Comparison of ENCODE assay signal across 25 cellular contexts in genomic region chr7:93985101-93985500, GRCh38. TPM values are rescaled to one million over a fixed set of nuclear protein-coding genes. Genes with fewer than 3 reads are reported as not detected.
DNase-seq lines count a peak whose midpoint lies in the region; ATAC-seq and TF ChIP-seq lines count a peak whose summit lies in the region.
"Had no signal": no experiment of that assay in that cellular context is flagged by ENCODE, and none has a peak within 500 bp of the region (broad histone marks: within the 10 kb centered on the region; RNA-seq: fewer than 3 reads in every experiment).

No MANE protein-coding gene starts in this region.

- no peaks in the 10 kb centered on the region for H4K20me1 ChIP-seq in GM23338 (replicated peaks; ENCODE audit: insufficient read depth)

- H3K27me3 Mint-ChIP-seq in GM23338 (ENCODE audit: insufficient read depth, low read depth, poor library complexity): no peaks in the 10 kb centered on the region
- H3K27me3 Mint-ChIP-seq: CD4-positive, alpha-beta memory T cell had no signal

- no peaks in the 10 kb centered on the region for H3K9me3 ChIP-seq in RWPE2 (ENCODE audit: severe bottlenecking)
- H3K9me3 ChIP-seq: SJSA1 had no signal

- H3F3A ChIP-seq in GM23338 (replicated peaks; ENCODE audit: low read depth): no peaks in the 10 kb centered on the region

- H3K4me1 Mint-ChIP-seq in GM23338: peaks cover 37% of the 10 kb centered on the region

- no peak for TF ChIP-seq CTCF in GM23338 (conservative IDR thresholded peaks at IDR 0.05; ENCODE audit: low read depth in 2 of 2)
- no peak for TF ChIP-seq CTCF in RWPE2 (IDR thresholded peaks at IDR 0.05; ENCODE audit: poor library complexity, severe bottlenecking)
- no peak for TF ChIP-seq CTCF in fibroblast of villous mesenchyme (IDR thresholded peaks at IDR 0.05; ENCODE audit: insufficient read depth, low read depth, low read length)

- ATAC-seq in GM23338 (no peak), RWPE2 (ENCODE audit: low read depth) (peak; percentile 29; the same call in 1 of the 3 replicates), GM18517 (IDR thresholded peaks at IDR 0.05; ENCODE audit: unreplicated experiment) (no peak)
- no peak for ATAC-seq in activated naive CD4-positive, alpha-beta T cell treated with anti-CD3 and anti-CD28 coated beads, Interleukin-2, amount 50 U/mL, for 72 hours
- ATAC-seq: GM12878, HCT116 had no signal

- no peak for DNase-seq in GM23338 (ENCODE audit: low spot score)
- no peak for DNase-seq in RWPE2 (ENCODE audit: low spot score)
- peak; percentile 32 for DNase-seq in fibroblast of villous mesenchyme (ENCODE audit: low read depth)
- DNase-seq in T-helper 9 cell: no peak
- DNase-seq in activated naive CD4-positive, alpha-beta T cell treated with anti-CD3 and anti-CD28 coated beads, Interleukin-2, amount 50 U/mL, for 72 hours (ENCODE audit: low spot score in 2 of 2): no peak
- DNase-seq in globus pallidus (ENCODE audit: low spot score): no peak
- DNase-seq: C1 segment of cervical spinal cord; CD4-positive, alpha-beta memory T cell; COR-L47; DMS53; GDM1; IMR-90; NCI-H1092 treated with DMSO at 0.1 percent for 48 hours; NCI-H1436; NCI-H1930; NCI-H446; NCI-H524 treated with DMSO at 0.1 percent for 48 hours; NCI-H82; NK-92 treated with Interleukin-12 subunit alpha and Interleukin-12 subunit beta, amount 100 ng/mL, for 24 hours; PC-9; Right ventricle myocardium superior had no signal

- peak overlapping the region; percentile 49; the same call in 1 of the 2 replicates for H3K27ac Mint-ChIP-seq in GM23338
- H3K27ac Mint-ChIP-seq in activated naive CD4-positive, alpha-beta T cell treated with anti-CD3 and anti-CD28 coated beads, Interleukin-2, amount 50 U/mL, for 72 hours: peak overlapping the region in 1 of 2 donors; percentile 5

- no peak overlapping the region; the same call in 1 of the 2 replicates for H3K27ac ChIP-seq in GM23338 (ENCODE audit: low read depth)
- H3K27ac ChIP-seq in RWPE2 (ENCODE audit: poor library complexity, severe bottlenecking): no peak overlapping the region
- H3K27ac ChIP-seq: PC-9, SJSA1 had no signal

- H2AFZ ChIP-seq in GM23338: no peak overlapping the region
- H2AFZ ChIP-seq: PC-9 had no signal

- no peaks in the 10 kb centered on the region for H3K27me3 ChIP-seq in GM23338 (ENCODE audit: insufficient read depth)
- H3K27me3 ChIP-seq in RWPE2 (ENCODE audit: insufficient read depth, poor library complexity, severe bottlenecking): no peaks in the 10 kb centered on the region
- H3K27me3 ChIP-seq: SJSA1 had no signal

- H3K36me3 ChIP-seq in GM23338 (ENCODE audit: insufficient read depth) (no peaks in the 10 kb centered on the region), RWPE2 (ENCODE audit: low read depth) (no peaks in the 10 kb centered on the region; the same call in 1 of the 2 replicates)
- H3K36me3 ChIP-seq: SJSA1 had no signal

- H3K4me3 Mint-ChIP-seq in GM23338: no peak overlapping the region
- H3K4me3 Mint-ChIP-seq: CD4-positive, alpha-beta memory T cell had no signal

- no peaks in the 10 kb centered on the region for H3K36me3 Mint-ChIP-seq in GM23338 (ENCODE audit: low read depth)
- H3K36me3 Mint-ChIP-seq in activated naive CD4-positive, alpha-beta T cell treated with anti-CD3 and anti-CD28 coated beads, Interleukin-2, amount 50 U/mL, for 72 hours: no peaks in the 10 kb centered on the region

- peaks cover 49% of the 10 kb centered on the region for H3K4me1 ChIP-seq in GM23338 (ENCODE audit: insufficient read depth)
- no peaks in the 10 kb centered on the region for H3K4me1 ChIP-seq in RWPE2 (ENCODE audit: insufficient read depth, poor library complexity, severe bottlenecking)
- H3K4me1 ChIP-seq: SJSA1 had no signal

- no peaks in the 10 kb centered on the region for H3K79me2 ChIP-seq in GM23338 (replicated peaks; ENCODE audit: insufficient read depth)

- no peak overlapping the region for H3K4me2 ChIP-seq in GM23338
- H3K4me2 ChIP-seq: PC-9 had no signal

- H3K4me3 ChIP-seq in GM23338 (no peak overlapping the region), RWPE2 (ENCODE audit: severe bottlenecking) (no peak overlapping the region), fibroblast of villous mesenchyme (ENCODE audit: low read depth, low read length) (no peak overlapping the region)
- H3K4me3 ChIP-seq: GM12878, PC-9, SJSA1 had no signal

- no peaks in the 10 kb centered on the region for H3K9me2 ChIP-seq in GM23338 (ENCODE audit: insufficient read depth)

- H3K9me3 Mint-ChIP-seq in GM23338: no peaks in the 10 kb centered on the region
- no peaks in the 10 kb centered on the region for H3K9me3 Mint-ChIP-seq in activated naive CD4-positive, alpha-beta T cell treated with anti-CD3 and anti-CD28 coated beads, Interleukin-2, amount 50 U/mL, for 72 hours
- H3K9me3 Mint-ChIP-seq: CD4-positive, alpha-beta memory T cell had no signal

TF ChIP-seq in GM23338, 12 proteins besides CTCF, POLR2A, EP300 and RAD21 (continues in another document):
- no peak for TF ChIP-seq ZNF114 (CRISPR knock-in tag; IDR thresholded peaks at IDR 0.05)
- no peak for TF ChIP-seq JUNB (IDR thresholded peaks at IDR 0.05; ENCODE audit: unreplicated experiment)
- no peak for TF ChIP-seq NANOG (IDR thresholded peaks at IDR 0.05; ENCODE audit: borderline replicate concordance)
- TF ChIP-seq CREB1 (CRISPR knock-in tag; IDR thresholded peaks at IDR 0.05; ENCODE audit: low read depth): no peak
- TF ChIP-seq, protein P1, sequence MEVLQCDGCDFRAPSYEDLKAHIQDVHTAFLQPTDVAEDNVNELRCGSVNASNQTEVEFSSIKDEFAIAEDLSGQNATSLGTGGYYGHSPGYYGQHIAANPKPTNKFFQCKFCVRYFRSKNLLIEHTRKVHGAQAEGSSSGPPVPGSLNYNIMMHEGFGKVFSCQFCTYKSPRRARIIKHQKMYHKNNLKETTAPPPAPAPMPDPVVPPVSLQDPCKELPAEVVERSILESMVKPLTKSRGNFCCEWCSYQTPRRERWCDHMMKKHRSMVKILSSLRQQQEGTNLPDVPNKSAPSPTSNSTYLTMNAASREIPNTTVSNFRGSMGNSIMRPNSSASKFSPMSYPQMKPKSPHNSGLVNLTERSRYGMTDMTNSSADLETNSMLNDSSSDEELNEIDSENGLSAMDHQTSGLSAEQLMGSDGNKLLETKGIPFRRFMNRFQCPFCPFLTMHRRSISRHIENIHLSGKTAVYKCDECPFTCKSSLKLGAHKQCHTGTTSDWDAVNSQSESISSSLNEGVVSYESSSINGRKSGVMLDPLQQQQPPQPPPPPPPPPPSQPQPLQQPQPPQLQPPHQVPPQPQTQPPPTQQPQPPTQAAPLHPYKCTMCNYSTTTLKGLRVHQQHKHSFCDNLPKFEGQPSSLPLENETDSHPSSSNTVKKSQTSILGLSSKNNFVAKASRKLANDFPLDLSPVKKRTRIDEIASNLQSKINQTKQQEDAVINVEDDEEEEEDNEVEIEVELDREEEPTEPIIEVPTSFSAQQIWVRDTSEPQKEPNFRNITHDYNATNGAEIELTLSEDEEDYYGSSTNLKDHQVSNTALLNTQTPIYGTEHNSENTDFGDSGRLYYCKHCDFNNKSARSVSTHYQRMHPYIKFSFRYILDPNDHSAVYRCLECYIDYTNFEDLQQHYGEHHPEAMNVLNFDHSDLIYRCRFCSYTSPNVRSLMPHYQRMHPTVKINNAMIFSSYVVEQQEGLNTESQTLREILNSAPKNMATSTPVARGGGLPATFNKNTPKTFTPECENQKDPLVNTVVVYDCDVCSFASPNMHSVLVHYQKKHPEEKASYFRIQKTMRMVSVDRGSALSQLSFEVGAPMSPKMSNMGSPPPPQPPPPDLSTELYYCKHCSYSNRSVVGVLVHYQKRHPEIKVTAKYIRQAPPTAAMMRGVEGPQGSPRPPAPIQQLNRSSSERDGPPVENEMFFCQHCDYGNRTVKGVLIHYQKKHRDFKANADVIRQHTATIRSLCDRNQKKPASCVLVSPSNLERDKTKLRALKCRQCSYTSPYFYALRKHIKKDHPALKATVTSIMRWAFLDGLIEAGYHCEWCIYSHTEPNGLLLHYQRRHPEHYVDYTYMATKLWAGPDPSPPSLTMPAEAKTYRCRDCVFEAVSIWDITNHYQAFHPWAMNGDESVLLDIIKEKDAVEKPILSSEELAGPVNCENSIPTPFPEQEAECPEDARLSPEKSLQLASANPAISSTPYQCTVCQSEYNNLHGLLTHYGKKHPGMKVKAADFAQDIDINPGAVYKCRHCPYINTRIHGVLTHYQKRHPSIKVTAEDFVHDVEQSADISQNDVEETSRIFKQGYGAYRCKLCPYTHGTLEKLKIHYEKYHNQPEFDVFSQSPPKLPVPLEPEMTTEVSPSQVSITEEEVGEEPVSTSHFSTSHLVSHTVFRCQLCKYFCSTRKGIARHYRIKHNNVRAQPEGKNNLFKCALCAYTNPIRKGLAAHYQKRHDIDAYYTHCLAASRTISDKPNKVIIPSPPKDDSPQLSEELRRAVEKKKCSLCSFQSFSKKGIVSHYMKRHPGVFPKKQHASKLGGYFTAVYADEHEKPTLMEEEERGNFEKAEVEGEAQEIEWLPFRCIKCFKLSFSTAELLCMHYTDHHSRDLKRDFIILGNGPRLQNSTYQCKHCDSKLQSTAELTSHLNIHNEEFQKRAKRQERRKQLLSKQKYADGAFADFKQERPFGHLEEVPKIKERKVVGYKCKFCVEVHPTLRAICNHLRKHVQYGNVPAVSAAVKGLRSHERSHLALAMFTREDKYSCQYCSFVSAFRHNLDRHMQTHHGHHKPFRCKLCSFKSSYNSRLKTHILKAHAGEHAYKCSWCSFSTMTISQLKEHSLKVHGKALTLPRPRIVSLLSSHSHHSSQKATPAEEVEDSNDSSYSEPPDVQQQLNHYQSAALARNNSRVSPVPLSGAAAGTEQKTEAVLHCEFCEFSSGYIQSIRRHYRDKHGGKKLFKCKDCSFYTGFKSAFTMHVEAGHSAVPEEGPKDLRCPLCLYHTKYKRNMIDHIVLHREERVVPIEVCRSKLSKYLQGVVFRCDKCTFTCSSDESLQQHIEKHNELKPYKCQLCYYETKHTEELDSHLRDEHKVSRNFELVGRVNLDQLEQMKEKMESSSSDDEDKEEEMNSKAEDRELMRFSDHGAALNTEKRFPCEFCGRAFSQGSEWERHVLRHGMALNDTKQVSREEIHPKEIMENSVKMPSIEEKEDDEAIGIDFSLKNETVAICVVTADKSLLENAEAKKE (CRISPR knock-in tag; IDR thresholded peaks at IDR 0.05): no peak
- TF ChIP-seq STAT1 (IDR thresholded peaks at IDR 0.05; ENCODE audit: unreplicated experiment): no peak

RNA-seq across cellular contexts. Expression of gene BET1, which starts 19.1 kb away (rescaled TPM):
- 35.7 and 42.2 TPM in 2 replicates for total RNA-seq in GM23338 (2014; rRNA removed; shearing (Covaris generic))
- polyA plus RNA-seq in GM23338 (2016; fragmentation: Nextera tagmentation; extraction: Ambion mirVana): 58.8 and 69.2 TPM in 2 replicates
- total RNA-seq in fibroblast of villous mesenchyme: 21.6 and 44.5 TPM in 2 replicates
- total RNA-seq in activated naive CD4-positive, alpha-beta T cell treated with anti-CD3 and anti-CD28 coated beads, Interleukin-2, amount 50 U/mL, for 72 hours: 10 to 100 TPM; 18.8 to 21.5 TPM
